19 cellular contexts compared by ENCODE assay signal in genomic region chr16:2165861-2166260, GRCh38. TPM values are rescaled to one million over a fixed set of nuclear protein-coding genes. Genes with fewer than 3 reads are reported as not detected.
DNase-seq lines count a peak whose midpoint lies in the region; ATAC-seq and TF ChIP-seq lines count a peak whose summit lies in the region.
"Had no signal": no experiment of that assay in that cellular context is flagged by ENCODE, and none has a peak within 500 bp of the region (broad histone marks: within the 10 kb centered on the region; RNA-seq: fewer than 3 reads in every experiment).

No MANE protein-coding gene starts in this region.

- H3K23ac ChIP-seq in IMR-90 (ENCODE audit: low read depth, low read length): no peak overlapping the region
- peak overlapping the region; percentile 73 for H3K23ac ChIP-seq in neuronal stem cell (ENCODE audit: low read depth, low read length, poor library complexity)

- H3K18ac ChIP-seq in IMR-90 (ENCODE audit: low read depth, low read length): no peak overlapping the region
- H3K18ac ChIP-seq in neuronal stem cell (ENCODE audit: low read length): no peak overlapping the region

- no peak overlapping the region for H3K27ac ChIP-seq in CD8-positive, alpha-beta T cell (ENCODE audit: low read depth, low read length)
- no peak overlapping the region for H3K27ac ChIP-seq in IMR-90 (ENCODE audit: insufficient read depth, low read length)
- no peak overlapping the region for H3K27ac ChIP-seq in neuronal stem cell (replicated peaks; ENCODE audit: low read length)
- H3K27ac ChIP-seq: C4-2B had no signal

- H3K4me3 ChIP-seq in CD8-positive, alpha-beta T cell (ENCODE audit: low read depth, low read length): no peak overlapping the region
- H3K4me3 ChIP-seq in IMR-90 (ENCODE audit: insufficient read depth, low read depth, low read length) (no peak overlapping the region), neuronal stem cell (ENCODE audit: low read length in 2 of 2) (no peak overlapping the region)
- H3K4me3 ChIP-seq: HAP-1, MG63 had no signal

- WGBS in IMR-90 (ENCODE audit: extremely low coverage in 2 of 2, insufficient read length in 1 of 2), 2 experiments: 100% methylated on average over 1 of the region's 12 CpGs; no CpG with 5 or more reads in 1 of the 2 experiments
- WGBS in neuronal stem cell (ENCODE audit: extremely low coverage in 2 of 2, insufficient read length in 2 of 2, insufficient replicate concordance in 1 of 2), 2 donors: no CpG with 5 or more reads among the region's 12 CpGs

- no TSS peak for BruUV-seq in IMR-90 (replicated peaks; lab: Mats Ljungman, UMichigan)

- H2AK5ac ChIP-seq in IMR-90 (ENCODE audit: low read depth, low read length): no peak overlapping the region
- no peak overlapping the region for H2AK5ac ChIP-seq in neuronal stem cell (ENCODE audit: low read depth, low read length)

- no peaks in the 10 kb centered on the region for H3K27me3 Mint-ChIP-seq in CD8-positive, alpha-beta T cell (ENCODE audit: low read depth)

- no peak for ATAC-seq in CD8-positive, alpha-beta T cell
- ATAC-seq in IMR-90 (ENCODE audit: low read depth): no peak
- ATAC-seq in HG03469 (IDR thresholded peaks at IDR 0.05; ENCODE audit: unreplicated experiment): no peak
- ATAC-seq: PC-3 had no signal

- H3K14ac ChIP-seq in IMR-90 (replicated peaks; ENCODE audit: low read depth, low read length) (no peak overlapping the region), neuronal stem cell (ENCODE audit: low read length) (no peak overlapping the region)

- no peaks in the 10 kb centered on the region for H3K27me3 ChIP-seq in CD8-positive, alpha-beta T cell (ENCODE audit: insufficient read depth, low read length)
- H3K27me3 ChIP-seq in IMR-90 (ENCODE audit: control insufficient read depth, insufficient read depth, low read length) (no peaks in the 10 kb centered on the region), neuronal stem cell (ENCODE audit: control insufficient read depth in 3 of 3, insufficient read depth in 3 of 3, low read depth in 1 of 3, low read length in 3 of 3) (no peaks in the 10 kb centered on the region)
- H3K27me3 ChIP-seq: MG63 had no signal

- CTCF ChIA-PET in CD8-positive, alpha-beta T cell (lab: Charles Lee): no interaction called here
- CTCF ChIA-PET in IMR-90 (lab: Yijun Ruan, JAX): no interaction called here

- no peaks in the 10 kb centered on the region for H3K9me3 ChIP-seq in CD8-positive, alpha-beta T cell (ENCODE audit: low read length)
- H3K9me3 ChIP-seq in IMR-90 (ENCODE audit: control insufficient read depth, insufficient read depth, low read length) (no peaks in the 10 kb centered on the region), neuronal stem cell (replicated peaks in 1 of 2; ENCODE audit: control insufficient read depth in 2 of 2, insufficient read depth in 1 of 2, low read depth in 1 of 2, low read length in 2 of 2) (no peaks in the 10 kb centered on the region)
- H3K9me3 ChIP-seq: HAP-1, MG63 had no signal

- no peaks in the 10 kb centered on the region for H3K4me1 ChIP-seq in CD8-positive, alpha-beta T cell (ENCODE audit: insufficient read depth, low read length)
- peaks cover 5% of the 10 kb centered on the region; the same call in 1 of the 2 replicates for H3K4me1 ChIP-seq in IMR-90 (ENCODE audit: control insufficient read depth, insufficient read depth, low read length)
- peaks cover under 1 to 1% of the 10 kb centered on the region in 2 donors for H3K4me1 ChIP-seq in neuronal stem cell (ENCODE audit: control insufficient read depth in 2 of 2, insufficient read depth in 1 of 2, low read depth in 1 of 2, low read length in 2 of 2)
- H3K4me1 ChIP-seq: HAP-1 had no signal

- in situ Hi-C loops in IMR-90 (cut with MboI; ENCODE audit: low sequenced_read_pairs): no loop called here

- no peak overlapping the region for H2BK120ac ChIP-seq in IMR-90 (ENCODE audit: low read depth, low read length)
- H2BK120ac ChIP-seq in neuronal stem cell (ENCODE audit: low read depth, low read length): no peak overlapping the region

- peaks cover 12% of the 10 kb centered on the region for H3K36me3 Mint-ChIP-seq in CD8-positive, alpha-beta T cell

- H3K9ac ChIP-seq in IMR-90 (ENCODE audit: low read depth, low read length): no peak overlapping the region
- H3K9ac ChIP-seq in neuronal stem cell (ENCODE audit: low read depth, low read length, poor library complexity): no peak overlapping the region

- no peak overlapping the region for H3K4me2 ChIP-seq in IMR-90 (ENCODE audit: low read depth, low read length)
- no peak overlapping the region for H3K4me2 ChIP-seq in neuronal stem cell (ENCODE audit: insufficient read depth, low read length, poor library complexity, severe bottlenecking)

- no peaks in the 10 kb centered on the region for H3K9me3 Mint-ChIP-seq in CD8-positive, alpha-beta T cell

- TF ChIP-seq POLR2A in IMR-90 (IDR thresholded peaks at IDR 0.05; ENCODE audit: low read depth, low read length): no peak

- H4K8ac ChIP-seq in IMR-90 (ENCODE audit: low read depth in 2 of 2, low read length in 2 of 2) (no peak overlapping the region), neuronal stem cell (ENCODE audit: low read depth, low read length) (no peak overlapping the region)

- no peak for DNase-seq in CD8-positive, alpha-beta T cell
- DNase-seq in IMR-90 (no peak), neuronal stem cell (ENCODE audit: low spot score) (no peak), NCI-H2107 treated with DMSO at 0.1 percent for 48 hours (lab: John Stamatoyannopoulos, UW; ENCODE audit: unreplicated experiment) (no peak), DMS79 treated with DMSO at 0.1 percent for 48 hours (lab: John Stamatoyannopoulos, UW) (no peak)
- DNase-seq: ACHN, AML-193, DND-41, Kasumi-1, MG63, NCI-H1048, NCI-H1436, NCI-H1930, NCI-H2171, NCI-H526, PC-3 had no signal

- no peak overlapping the region for H2BK20ac ChIP-seq in IMR-90 (ENCODE audit: low read depth, low read length)

- H3K4me1 Mint-ChIP-seq in CD8-positive, alpha-beta T cell (ENCODE audit: low read depth): no peaks in the 10 kb centered on the region

- H2BK15ac ChIP-seq in IMR-90 (ENCODE audit: low read depth, low read length) (no peak overlapping the region), neuronal stem cell (ENCODE audit: low read length) (no peak overlapping the region)

- H3K56ac ChIP-seq in IMR-90 (ENCODE audit: extremely low read depth, insufficient read depth, low read length): no peak overlapping the region

- no peaks in the 10 kb centered on the region for H3K36me3 ChIP-seq in CD8-positive, alpha-beta T cell (ENCODE audit: insufficient read depth, low read length)
- H3K36me3 ChIP-seq in IMR-90 (ENCODE audit: control insufficient read depth, insufficient read depth, low read length): peaks cover 39% of the 10 kb centered on the region
- peaks cover 13 to 51% of the 10 kb centered on the region in 2 donors for H3K36me3 ChIP-seq in neuronal stem cell (replicated peaks in 1 of 2; ENCODE audit: control insufficient read depth in 2 of 2, insufficient read depth in 2 of 2, low read length in 2 of 2)

- H3K27ac Mint-ChIP-seq in CD8-positive, alpha-beta T cell: peak overlapping the region; percentile 64

- peak overlapping the region; percentile 90 for H2BK12ac ChIP-seq in neuronal stem cell (ENCODE audit: low read length)

- POLR2A ChIA-PET in CD8-positive, alpha-beta T cell (lab: Charles Lee): no interaction called here
- POLR2A ChIA-PET in IMR-90 (lab: Charles Lee; ENCODE audit: unreplicated experiment): no interaction called here

- H4K5ac ChIP-seq in IMR-90 (ENCODE audit: low read depth, low read length): no peak overlapping the region

- H3K4me3 Mint-ChIP-seq in CD8-positive, alpha-beta T cell: no peak overlapping the region

- dilution Hi-C loops in IMR-90 (cut with HindIII; ENCODE audit: low sequenced_read_pairs, unreplicated experiment): no loop called here

- no peak overlapping the region for H2AFZ ChIP-seq in IMR-90 (replicated peaks; ENCODE audit: low read length, poor library complexity)
- no peak overlapping the region for H2AFZ ChIP-seq in neuronal stem cell (ENCODE audit: low read length)

- H4K20me1 ChIP-seq in IMR-90 (ENCODE audit: insufficient read depth, low read length): peaks cover 52% of the 10 kb centered on the region

- intact Hi-C loops in CD8-positive, alpha-beta T cell (cut with DNase I, micrococcal nuclease): no loop called here
- intact Hi-C loops in IMR-90 (cut with micrococcal nuclease): no loop called here

- TF ChIP-seq CTCF in CD8-positive, alpha-beta T cell (IDR thresholded peaks at IDR 0.05): no peak
- no peak for TF ChIP-seq CTCF in IMR-90 (conservative IDR thresholded peaks at IDR 0.05; ENCODE audit: low read depth, low read length)

- H2AK9ac ChIP-seq in IMR-90 (replicated peaks; ENCODE audit: low read depth, low read length, poor library complexity): peak overlapping the region; percentile 42

- H4K91ac ChIP-seq in IMR-90 (ENCODE audit: insufficient read depth, low read depth, low read length) (no peak overlapping the region), neuronal stem cell (ENCODE audit: low read depth, low read length, poor library complexity) (no peak overlapping the region)

- TF ChIP-seq RAD21 in IMR-90 (IDR thresholded peaks at IDR 0.05; ENCODE audit: low read length): no peak

- no peak overlapping the region for H2BK5ac ChIP-seq in IMR-90 (ENCODE audit: low read depth, low read length, poor library complexity, severe bottlenecking)
- H2BK5ac ChIP-seq in neuronal stem cell (ENCODE audit: low read length): no peak overlapping the region

- H3K4ac ChIP-seq in IMR-90 (ENCODE audit: low read depth, low read length) (no peak overlapping the region), neuronal stem cell (ENCODE audit: low read length) (no peak overlapping the region)

- H3K79me1 ChIP-seq in IMR-90 (ENCODE audit: low read depth in 1 of 2, low read length in 2 of 2) (peaks cover 0 to 37% of the 10 kb centered on the region in 2 experiments), neuronal stem cell (ENCODE audit: low read depth, low read length) (peaks cover 25% of the 10 kb centered on the region)

- H3K9me1 ChIP-seq in IMR-90 (ENCODE audit: insufficient read depth, low read length): 0 out of 2 replicates have a peak, but pooled peaks cover 2% of the 10 kb centered on the region

RNA-seq across cellular contexts. Expression of gene TRAF7, which starts 10.3 kb away (rescaled TPM):
- total RNA-seq in CD8-positive, alpha-beta T cell: 10 to 100 TPM; 21.4 to 21.8 TPM
- 26.4 and 29.6 TPM in 2 replicates for total RNA-seq in IMR-90 (2012; rRNA removed)
- 52.6 and 55.1 TPM in 2 replicates for polyA plus RNA-seq in IMR-90 (2012; rRNA removed)
- 37.0 and 60.8 TPM in 2 replicates for polyA plus RNA-seq in IMR-90 (2012; cell fraction: cytosol; rRNA removed)
- polyA plus RNA-seq in IMR-90 (2012; cell fraction: nucleus; rRNA removed; ENCODE audit: low replicate concordance): 79.2 and 173 TPM in 2 replicates
- polyA plus RNA-seq in neuronal stem cell (2013, experiment 1 of 2): 117 TPM
- 112 TPM for polyA plus RNA-seq in neuronal stem cell (2013, experiment 2 of 2)

RNA-seq across cellular contexts. Expression of gene RAB26, which starts 17.4 kb away (rescaled TPM):
- not detected for total RNA-seq in CD8-positive, alpha-beta T cell
- 1.1 TPM in 2 replicates for total RNA-seq in IMR-90 (2012; rRNA removed)
- 4.5 and 4.8 TPM in 2 replicates for polyA plus RNA-seq in IMR-90 (2012; rRNA removed)
- polyA plus RNA-seq in IMR-90 (2012; cell fraction: cytosol; rRNA removed): 2.8 and 4.9 TPM in 2 replicates
- 33.0 and 40.5 TPM in 2 replicates for polyA plus RNA-seq in IMR-90 (2012; cell fraction: nucleus; rRNA removed; ENCODE audit: low replicate concordance)
- 4.2 TPM for polyA plus RNA-seq in neuronal stem cell (2013, experiment 1 of 2)
- 3.9 TPM for polyA plus RNA-seq in neuronal stem cell (2013, experiment 2 of 2)

RNA-seq across cellular contexts. Expression of gene PKD1, which starts 30.2 kb away (rescaled TPM):
- 10 to 100 TPM; 90.7 to 95.2 TPM for total RNA-seq in CD8-positive, alpha-beta T cell
- 7.9 and 15.6 TPM in 2 replicates for total RNA-seq in IMR-90 (2012; rRNA removed)
- polyA plus RNA-seq in IMR-90 (2012; rRNA removed): 97.3 and 118 TPM in 2 replicates
- 53.6 and 146 TPM in 2 replicates for polyA plus RNA-seq in IMR-90 (2012; cell fraction: cytosol; rRNA removed)
- 423 and 1,655 TPM in 2 replicates for polyA plus RNA-seq in IMR-90 (2012; cell fraction: nucleus; rRNA removed; ENCODE audit: low replicate concordance)
- 27.8 TPM for polyA plus RNA-seq in neuronal stem cell (2013, experiment 1 of 2)
- 26.3 TPM for polyA plus RNA-seq in neuronal stem cell (2013, experiment 2 of 2)

RNA-seq across cellular contexts. Expression of gene CASKIN1, which starts 30.5 kb away (rescaled TPM):
- under 1 TPM; 0.06 to 0.08 TPM for total RNA-seq in CD8-positive, alpha-beta T cell
- not detected in 2 replicates for total RNA-seq in IMR-90 (2012; rRNA removed)
- 0.05 and 0.06 TPM in 2 replicates for polyA plus RNA-seq in IMR-90 (2012; rRNA removed)
- polyA plus RNA-seq in IMR-90 (2012; cell fraction: cytosol; rRNA removed): 0.05 and 0.09 TPM in 2 replicates
- polyA plus RNA-seq in IMR-90 (2012; cell fraction: nucleus; rRNA removed; ENCODE audit: low replicate concordance): 0.76 and 1.1 TPM in 2 replicates
- 4.7 TPM for polyA plus RNA-seq in neuronal stem cell (2013, experiment 1 of 2)
- polyA plus RNA-seq in neuronal stem cell (2013, experiment 2 of 2): 4.7 TPM

RNA-seq across cellular contexts. Expression of gene MLST8, which starts 39.4 kb away (rescaled TPM):
- 10 to 100 TPM; 29.9 to 30.8 TPM for total RNA-seq in CD8-positive, alpha-beta T cell
- total RNA-seq in IMR-90 (2012; rRNA removed): 34.4 and 50.3 TPM in 2 replicates
- 93.7 and 94.1 TPM in 2 replicates for polyA plus RNA-seq in IMR-90 (2012; rRNA removed)
- polyA plus RNA-seq in IMR-90 (2012; cell fraction: cytosol; rRNA removed): 56.2 and 108 TPM in 2 replicates
- polyA plus RNA-seq in IMR-90 (2012; cell fraction: nucleus; rRNA removed; ENCODE audit: low replicate concordance): 97.5 and 242 TPM in 2 replicates
- polyA plus RNA-seq in neuronal stem cell (2013, experiment 1 of 2): 74.1 TPM
- 70.9 TPM for polyA plus RNA-seq in neuronal stem cell (2013, experiment 2 of 2)
